ENCODE assay signal across 24 cellular contexts in the genomic region with DNA sequence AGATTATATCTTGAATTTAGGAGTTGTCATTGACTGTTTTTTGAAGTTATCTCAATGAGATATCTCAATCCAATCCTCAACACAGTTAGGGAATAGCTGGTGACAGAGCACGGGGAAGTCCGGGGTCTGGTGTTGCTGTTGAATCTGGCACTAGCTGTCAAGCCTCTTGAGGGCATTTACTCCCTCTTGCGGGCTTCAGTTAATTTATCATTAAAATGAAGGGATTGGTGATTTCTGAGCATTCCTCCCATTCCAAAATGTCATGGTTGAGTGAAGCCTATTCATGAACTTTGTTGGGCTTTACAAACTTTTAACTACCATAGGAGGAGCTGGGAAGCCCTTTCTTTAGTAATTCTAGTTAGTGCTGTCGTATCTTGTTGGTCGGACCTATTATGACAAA.
"Had no signal": no experiment of that assay in that cellular context is flagged by ENCODE, and none has a peak within 500 bp of the region (broad histone marks: within the 10 kb centered on the region; RNA-seq: fewer than 3 reads in every experiment).

No MANE protein-coding gene starts in this region.

- H3K9me3 ChIP-seq: heart right ventricle, left ventricle myocardium inferior, neutrophil, ovary, prostate gland, thyroid gland had no signal

- H3K27ac ChIP-seq: epithelial cell of prostate, heart right ventricle, left ventricle myocardium inferior, neutrophil, ovary, prostate gland had no signal

- H3K27me3 Mint-ChIP-seq: activated CD4-positive, alpha-beta memory T cell treated with anti-CD3 and anti-CD28 coated beads for 36 hours had no signal

- H3K27ac Mint-ChIP-seq: activated CD4-positive, alpha-beta memory T cell treated with anti-CD3 and anti-CD28 coated beads for 36 hours; activated naive CD4-positive, alpha-beta T cell treated with anti-CD3 and anti-CD28 coated beads for 36 hours; nephron had no signal

- H3K27me3 ChIP-seq: heart right ventricle, neutrophil, ovary, thyroid gland had no signal

- H3K36me3 ChIP-seq: left ventricle myocardium inferior, ovary, prostate gland, thyroid gland had no signal

- DNase-seq: activated CD4-positive, alpha-beta memory T cell treated with anti-CD3 and anti-CD28 coated beads for 36 hours; activated CD4-positive, alpha-beta T cell treated with anti-CD3 and anti-CD28 coated beads for 48 hours; activated effector memory CD4-positive, alpha-beta T cell treated with Interleukin-2 at 50 U/mL for 16 hours; activated naive CD4-positive, alpha-beta T cell treated with anti-CD3 and anti-CD28 coated beads for 36 hours; activated T-cell treated with anti-CD3 and anti-CD28 coated beads, Interleukin-2, amount 50 U/mL, for 48 hours; amygdala; cerebellar nuclear complex; cortex of kidney; heart right ventricle; left ventricle myocardium inferior; midbrain; ovary; right cardiac atrium; stimulated activated CD4-positive, alpha-beta T cell treated with anti-CD3 and anti-CD28 coated beads, Interleukin-12 subunit alpha, Interleukin-12 subunit beta, amount 100 ng/mL, for 4 hours; stimulated activated CD4-positive, alpha-beta T cell treated with anti-CD3 and anti-CD28 coated beads, Interleukin-4, amount 100 ng/mL, for 4 hours; stimulated activated naive CD8-positive, alpha-beta T cell treated with anti-CD3 and anti-CD28 coated beads, Interleukin-15, Interleukin-2, amounts not matched to agents 100 U/mL and 50 U/mL, for 24 hours; substantia nigra; T-helper 2 cell had no signal

- H3K4me3 Mint-ChIP-seq: activated CD4-positive, alpha-beta memory T cell treated with anti-CD3 and anti-CD28 coated beads for 36 hours; activated naive CD4-positive, alpha-beta T cell treated with anti-CD3 and anti-CD28 coated beads for 36 hours; nephron had no signal

- FAIRE-seq: keratinocyte had no signal

- ATAC-seq: heart right ventricle; right cardiac atrium; stimulated activated naive CD8-positive, alpha-beta T cell treated with anti-CD3 and anti-CD28 coated beads, Interleukin-15, Interleukin-2, amounts not matched to agents 100 U/mL and 50 U/mL, for 24 hours had no signal

- H3K9me3 Mint-ChIP-seq: activated CD4-positive, alpha-beta memory T cell treated with anti-CD3 and anti-CD28 coated beads for 36 hours; activated naive CD4-positive, alpha-beta T cell treated with anti-CD3 and anti-CD28 coated beads for 36 hours; nephron had no signal

- H3K4me3 ChIP-seq: heart right ventricle, left ventricle myocardium inferior, ovary, prostate gland, thyroid gland had no signal
